8 cellular contexts compared by ENCODE assay signal in genomic region chr4:182143086-182143821, GRCh38.
A peak's percentile ranks its signal among the peaks of the same experiment; 100 is the strongest.
DNase-seq lines count a peak whose midpoint lies in the region; ATAC-seq, FAIRE-seq and TF ChIP-seq lines count a peak whose summit lies in the region.

No MANE protein-coding gene starts in this region.

- no peak overlapping the region for H2BK120ac ChIP-seq in mesendoderm (ENCODE audit: low read depth, low read length)

- no peak for TF ChIP-seq POLR2A in HepG2 (IDR thresholded peaks at IDR 0.05; ENCODE audit: insufficient read depth in 1 of 2, low read depth in 2 of 2, low read length in 2 of 2)
- no peak for TF ChIP-seq POLR2A in vagina (IDR thresholded peaks at IDR 0.05)

- H3K4me3 ChIP-seq in liver (ENCODE audit: low read depth in 1 of 3, low read length in 3 of 3) = peak overlapping the region in 2 of 3 donors; percentile 58 to 85
- no peak overlapping the region for H3K4me3 ChIP-seq in HepG2 (replicated peaks in 1 of 3; ENCODE audit: insufficient read depth in 1 of 3, low read depth in 2 of 3, low read length in 3 of 3)
- H3K4me3 ChIP-seq in mammary epithelial cell (replicated peaks in 1 of 3; ENCODE audit: insufficient read depth in 1 of 3, low read depth in 2 of 3, low read length in 3 of 3) = peak overlapping the region; percentile 67 to 88 (median 71)
- H3K4me3 ChIP-seq in mesendoderm (ENCODE audit: low read length) = peak overlapping the region; percentile 76
- peak overlapping the region; percentile 47 to 58 for H3K4me3 ChIP-seq in vagina

- H2AFZ ChIP-seq in HepG2 (ENCODE audit: low read length) = no peak overlapping the region
- peak overlapping the region; percentile 85 for H2AFZ ChIP-seq in mammary epithelial cell (ENCODE audit: low read depth, low read length)

- dilution Hi-C loops in mammary epithelial cell (cut with HindIII; ENCODE audit: low sequenced_read_pairs) = no loop called here

- H2BK5ac ChIP-seq in mesendoderm (ENCODE audit: low read length) = peak overlapping the region; percentile 23

- peak overlapping the region; percentile 95 for H3K56ac ChIP-seq in mesendoderm (ENCODE audit: low read length)

- H3K27me3 ChIP-seq in liver (ENCODE audit: control insufficient read depth in 4 of 4, insufficient read depth in 4 of 4, low read length in 3 of 4) (peaks cover 2 to 13% (median 6%) of the 10 kb centered on the region in 4 donors), HepG2 (ENCODE audit: control insufficient read depth in 1 of 2, insufficient read depth in 2 of 2, low read length in 2 of 2) (peaks cover 6 to 51% of the 10 kb centered on the region in 2 experiments; a peak in 4 of 5 replicates), mammary epithelial cell (ENCODE audit: insufficient read depth, low read length) (no peaks in the 10 kb centered on the region), mesendoderm (ENCODE audit: insufficient read depth, low read length, poor library complexity) (no peaks in the 10 kb centered on the region), vagina (peaks cover 3% of the 10 kb centered on the region)

- H3K4me2 ChIP-seq in HepG2 (ENCODE audit: low read depth, low read length) = no peak overlapping the region
- H3K4me2 ChIP-seq in mammary epithelial cell (ENCODE audit: insufficient read depth, low read depth, low read length) = peak overlapping the region; percentile 95
- peak overlapping the region; percentile 91 for H3K4me2 ChIP-seq in mesendoderm (ENCODE audit: low read length)

- H3K36me3 ChIP-seq in liver (ENCODE audit: control insufficient read depth in 4 of 4, insufficient read depth in 3 of 4, low read depth in 1 of 4, low read length in 3 of 4) (no peaks in the 10 kb centered on the region), HepG2 (replicated peaks in 1 of 2; ENCODE audit: control insufficient read depth in 1 of 2, insufficient read depth in 2 of 2, low read length in 2 of 2) (no peaks in the 10 kb centered on the region), mammary epithelial cell (ENCODE audit: insufficient read depth, low read length) (no peaks in the 10 kb centered on the region), mesendoderm (ENCODE audit: control insufficient read depth, insufficient read depth, low read length) (no peaks in the 10 kb centered on the region), vagina (no peaks in the 10 kb centered on the region)

- intact Hi-C loops in HepG2 (cut with micrococcal nuclease; ENCODE audit: unreplicated experiment) = no loop called here
- intact Hi-C loops in mammary epithelial cell (cut with micrococcal nuclease) = loop anchor here (1.0 to 10.0 kb wide), 7 partner anchors 49 to 662 kb away; no protein-coding TSS in a partner anchor
- intact Hi-C loops in vagina (cut with DNase I) = no loop called here

- H3K23ac ChIP-seq in mesendoderm (ENCODE audit: low read length) = peak overlapping the region; percentile 49

- POLR2A ChIA-PET in HepG2 (lab: Yijun Ruan, JAX) = no interaction called here

- no peak overlapping the region for H3K9ac ChIP-seq in liver (ENCODE audit: low read depth in 1 of 2, low read length in 2 of 2)
- H3K9ac ChIP-seq in HepG2 (ENCODE audit: insufficient read depth, low read depth, low read length) = no peak overlapping the region
- peak overlapping the region; percentile 85 for H3K9ac ChIP-seq in mammary epithelial cell (ENCODE audit: insufficient read depth, low read length)
- H3K9ac ChIP-seq in mesendoderm (ENCODE audit: low read length) = peak overlapping the region; percentile 82

- H2BK15ac ChIP-seq in mesendoderm (replicated peaks; ENCODE audit: low read depth) = peak overlapping the region; percentile 21

- no peak overlapping the region for H4K8ac ChIP-seq in mesendoderm (ENCODE audit: low read depth, low read length)

- H3K9me3 ChIP-seq in liver (ENCODE audit: control insufficient read depth in 4 of 4, low read length in 3 of 4) (no peaks in the 10 kb centered on the region), HepG2 (ENCODE audit: low read length) (no peaks in the 10 kb centered on the region), mammary epithelial cell (replicated peaks; ENCODE audit: insufficient read depth, low read length) (no peaks in the 10 kb centered on the region), vagina (no peaks in the 10 kb centered on the region)

- WGBS in liver = 4% methylated on average over 36 of the region's 36 CpGs
- 55% methylated on average over 12 of the region's 36 CpGs for WGBS in HepG2 (ENCODE audit: low lambda C conversion rate)
- WGBS in mammary epithelial cell (ENCODE audit: low coverage, missing lambda C conversion rate) = 0% methylated on average over 16 of the region's 36 CpGs
- no CpG with 5 or more reads among the region's 36 CpGs for WGBS in mesendoderm (ENCODE audit: extremely low coverage, insufficient coverage, low lambda C conversion rate)

- in situ Hi-C loops in HepG2 (cut with HindIII; ENCODE audit: extremely low pct_ligation_motif_present, low pct_unique_long_range_greater_than_20kb) (no loop called here), mammary epithelial cell (cut with MboI; ENCODE audit: low sequenced_read_pairs in 2 of 2) (loop anchor here in 1 of 2 donors (5.0 to 25.0 kb wide), 3 partner anchors 104 to 581 kb away; no protein-coding TSS in a partner anchor)

- H3K79me2 ChIP-seq in HepG2 (ENCODE audit: insufficient read depth, low read length) = no peaks in the 10 kb centered on the region
- peaks cover 61% of the 10 kb centered on the region for H3K79me2 ChIP-seq in mammary epithelial cell (ENCODE audit: insufficient read depth, low read length)
- peaks cover 12% of the 10 kb centered on the region for H3K79me2 ChIP-seq in mesendoderm (ENCODE audit: control insufficient read depth, insufficient read depth, low read length)

- H3K4ac ChIP-seq in mesendoderm (ENCODE audit: low read depth, low read length) = no peak overlapping the region

- H2AK5ac ChIP-seq in mesendoderm (ENCODE audit: low read length) = no peak overlapping the region

- H4K5ac ChIP-seq in mesendoderm (ENCODE audit: low read length) = no peak overlapping the region

- H3K4me1 ChIP-seq in liver (ENCODE audit: control insufficient read depth in 4 of 4, insufficient read depth in 4 of 4, low read length in 3 of 4) = peaks cover 11 to 30% (median 22%) of the 10 kb centered on the region in 4 donors
- H3K4me1 ChIP-seq in HepG2 (ENCODE audit: insufficient read depth, low read length) = no peaks in the 10 kb centered on the region
- H3K4me1 ChIP-seq in mammary epithelial cell (ENCODE audit: insufficient read depth, low read length) = peaks cover 25% of the 10 kb centered on the region
- H3K4me1 ChIP-seq in mesendoderm (ENCODE audit: control insufficient read depth, low read depth, low read length) = peaks cover 6% of the 10 kb centered on the region
- peaks cover 23% of the 10 kb centered on the region for H3K4me1 ChIP-seq in vagina

- DNase-seq in HepG2 (ENCODE audit: low spot score) = no peak
- peak; percentile 48 for DNase-seq in mammary epithelial cell
- peak; percentile 73 for DNase-seq in mesendoderm
- DNase-seq in vagina (ENCODE audit: extremely low spot score in 2 of 2) = no peak
- no peak for DNase-seq in stimulated activated CD4-positive, alpha-beta T cell treated with anti-CD3 and anti-CD28 coated beads, Interleukin-4, amount 100 ng/mL, for 4 hours
- no peak for DNase-seq in GM19240 (ENCODE audit: insufficient read length, low spot score)

- H4K20me1 ChIP-seq in HepG2 (ENCODE audit: insufficient read depth, low read length) = no peaks in the 10 kb centered on the region
- H4K20me1 ChIP-seq in mammary epithelial cell (ENCODE audit: insufficient read depth, low read length) = no peaks in the 10 kb centered on the region

- TF ChIP-seq RAD21 in liver (IDR thresholded peaks at IDR 0.05) (no peak), HepG2 (CRISPR knock-in tag; IDR thresholded peaks at IDR 0.05) (no peak)

- H3K18ac ChIP-seq in mesendoderm (ENCODE audit: low read length) = peak overlapping the region; percentile 46

- TF ChIP-seq EP300 in HepG2 (IDR thresholded peaks at IDR 0.05; ENCODE audit: low read depth in 2 of 2, low read length in 2 of 2) (no peak), HepG2 (CRISPR knock-in tag; IDR thresholded peaks at IDR 0.05; ENCODE audit: borderline replicate concordance) (no peak)

- H3K27ac ChIP-seq in liver (ENCODE audit: low read depth in 1 of 2, low read length in 2 of 2) (no peak overlapping the region), HepG2 (ENCODE audit: extremely low read length, insufficient read depth, low read length) (no peak overlapping the region), mammary epithelial cell (ENCODE audit: insufficient read depth, low read depth, low read length) (peak overlapping the region; percentile 99), mesendoderm (ENCODE audit: low read depth, low read length) (peak overlapping the region; percentile 97), vagina (no peak overlapping the region)

- H3K79me1 ChIP-seq in mesendoderm (ENCODE audit: low read length) = peaks cover 2% of the 10 kb centered on the region

- no peak for TF ChIP-seq CTCF in liver (IDR thresholded peaks at IDR 0.05; ENCODE audit: low read depth, low read length, missing input control)
- no peak for TF ChIP-seq CTCF in HepG2 (CRISPR knock-in tag; IDR thresholded peaks at IDR 0.05)
- TF ChIP-seq CTCF in mammary epithelial cell (conservative IDR thresholded peaks at IDR 0.05 in 1 of 2, IDR thresholded peaks at IDR 0.05 in 1 of 2; ENCODE audit: extremely low read depth in 1 of 2, insufficient read depth in 1 of 2, low read depth in 1 of 2, low read length in 2 of 2) = peak in 1 of 2 donors; percentile 11
- TF ChIP-seq CTCF in vagina (IDR thresholded peaks at IDR 0.05) = no peak

- CTCF ChIA-PET in HepG2 (lab: Yijun Ruan, JAX; ENCODE audit: low intra/inter-chr PET ratio, low total read pairs) = no interaction called here
- CTCF ChIA-PET in mammary epithelial cell (lab: Charles Lee; ENCODE audit: low non-redundant PET) = no interaction called here

- ATAC-seq in HepG2 (no peak), GM18909 (IDR thresholded peaks at IDR 0.05; ENCODE audit: poor library complexity, unreplicated experiment) (no peak)

- no peak for FAIRE-seq in HepG2 (lab: Jason Lieb, UNC)

- BruUV-seq in HepG2 (replicated peaks; lab: Mats Ljungman, UMichigan) (no TSS peak), mammary epithelial cell (replicated peaks; lab: Mats Ljungman, UMichigan) (TSS peak; percentile 58)

TF ChIP-seq in liver, 16 proteins besides CTCF, POLR2A, EP300 and RAD21 (continues in another document):
- no peak for TF ChIP-seq FOXA1 (IDR thresholded peaks at IDR 0.05)
- no peak for TF ChIP-seq SP1 (IDR thresholded peaks at IDR 0.05)

TF ChIP-seq in HepG2, 621 proteins besides CTCF, POLR2A, EP300 and RAD21 (continues in another document):
- TF ChIP-seq PLRG1 (conservative IDR thresholded peaks at IDR 0.05) = no peak
- no peak for TF ChIP-seq RXRA (CRISPR knock-in tag; IDR thresholded peaks at IDR 0.05)
- TF ChIP-seq, protein P1, sequence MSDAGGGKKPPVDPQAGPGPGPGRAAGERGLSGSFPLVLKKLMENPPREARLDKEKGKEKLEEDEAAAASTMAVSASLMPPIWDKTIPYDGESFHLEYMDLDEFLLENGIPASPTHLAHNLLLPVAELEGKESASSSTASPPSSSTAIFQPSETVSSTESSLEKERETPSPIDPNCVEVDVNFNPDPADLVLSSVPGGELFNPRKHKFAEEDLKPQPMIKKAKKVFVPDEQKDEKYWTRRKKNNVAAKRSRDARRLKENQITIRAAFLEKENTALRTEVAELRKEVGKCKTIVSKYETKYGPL (CRISPR knock-in tag; IDR thresholded peaks at IDR 0.05) = no peak

Comparison
In these comparisons a context has a peak if more than half of its experiments do, and no peak if none do; other contexts are left out.
1. H3K4me3 ChIP-seq: peak in liver (2 of 3), mammary epithelial cell (3 of 3), mesendoderm (single experiment) and vagina (2 of 2); none in HepG2 (0 of 3).
2. H3K27ac ChIP-seq: peak in mammary epithelial cell (single experiment) and mesendoderm (single experiment); none in liver (0 of 2), HepG2 (single experiment) and vagina (single experiment).
3. H3K9ac ChIP-seq: peak in mammary epithelial cell (single experiment) and mesendoderm (single experiment); none in liver (0 of 2) and HepG2 (single experiment).
4. DNase-seq: peak in mammary epithelial cell (single experiment) and mesendoderm (single experiment); none in HepG2 (single experiment), vagina (0 of 2), stimulated activated CD4-positive, alpha-beta T cell treated with anti-CD3 and anti-CD28 coated beads, Interleukin-4, amount 100 ng/mL, for 4 hours (0 of 2) and GM19240 (single experiment).